ENCODE assay signal across 1 cellular context in the genomic region with DNA sequence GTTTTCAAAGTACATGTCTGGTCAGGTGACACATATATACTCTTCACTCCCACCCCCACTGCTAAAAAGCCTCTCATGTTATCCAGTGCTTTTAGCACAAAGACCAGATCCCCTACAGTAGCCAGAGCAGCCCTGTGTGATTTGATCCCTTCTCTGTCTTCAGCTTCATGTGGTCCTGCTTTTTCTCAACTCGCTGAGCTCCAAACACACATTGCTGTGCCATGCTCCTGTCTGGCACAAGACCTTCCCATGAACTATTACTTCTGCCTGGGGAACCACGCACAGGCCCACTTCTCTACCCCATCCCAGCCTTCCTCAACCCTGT.
TF ChIP-seq lines count a peak whose summit lies in the region.

No MANE protein-coding gene starts in this region.

TF ChIP-seq in GM23338, 12 proteins besides CTCF, POLR2A, EP300 and RAD21 (continued from another document):
- TF ChIP-seq REST (IDR thresholded peaks at IDR 0.05; ENCODE audit: unreplicated experiment) (no peak), ETS1 (IDR thresholded peaks at IDR 0.05) (no peak)
TF ChIP-seq in GM23338: peak in this region for 0.
